Comparison of ENCODE assay signal across 29 cellular contexts in the genomic region with DNA sequence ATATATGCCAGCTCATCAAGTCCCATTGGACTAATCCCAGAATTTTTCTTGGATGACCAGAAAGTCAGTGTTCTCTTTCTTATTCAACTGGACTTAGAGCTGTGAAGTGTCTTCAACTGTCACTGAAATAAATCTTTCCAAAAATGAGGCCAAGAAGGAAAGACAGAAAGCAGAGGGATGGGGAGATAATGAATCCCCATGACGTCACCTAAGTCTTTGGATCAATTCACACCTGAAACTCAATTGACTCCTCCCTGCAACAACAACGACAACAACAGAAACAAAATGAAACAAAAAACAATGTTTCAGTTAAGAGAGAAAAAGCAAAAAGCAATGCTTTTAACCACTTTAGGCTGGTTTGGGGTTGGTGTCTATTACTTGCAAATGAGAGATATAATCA.
DNase-seq lines count a peak whose midpoint lies in the region; ATAC-seq, FAIRE-seq and TF ChIP-seq lines count a peak whose summit lies in the region.
"Had no signal": no experiment of that assay in that cellular context is flagged by ENCODE, and none has a peak within 500 bp of the region (broad histone marks: within the 10 kb centered on the region; RNA-seq: fewer than 3 reads in every experiment).

No MANE protein-coding gene starts in this region.

- no peak overlapping the region for H2AFZ ChIP-seq in HepG2 (ENCODE audit: low read length)

- BruUV-seq in HepG2 (replicated peaks; lab: Mats Ljungman, UMichigan) = no TSS peak

- no peak overlapping the region for H3K4me2 ChIP-seq in HepG2 (ENCODE audit: low read depth, low read length)
- H3K4me2 ChIP-seq: A549; BLaER1; BLaER1 treated with 17β-estradiol and CSF1 and Interleukin-3, amounts not matched to agents 10 nM and 100 nM had no signal

- POLR2A ChIA-PET in HepG2 (lab: Yijun Ruan, JAX) = no interaction called here

- H3K36me3 ChIP-seq in HepG2 (replicated peaks in 1 of 2; ENCODE audit: control insufficient read depth in 1 of 2, insufficient read depth in 2 of 2, low read length in 2 of 2) (no peaks in the 10 kb centered on the region), right lobe of liver (no peaks in the 10 kb centered on the region)
- H3K36me3 ChIP-seq: BE2C; BLaER1; BLaER1 treated with 17β-estradiol and CSF1 and Interleukin-3, amounts not matched to agents 10 nM and 100 nM had no signal

- intact Hi-C loops in HepG2 (cut with micrococcal nuclease; ENCODE audit: unreplicated experiment) = no loop called here
- intact Hi-C loops in right lobe of liver (cut with DNase I) = no loop called here

- ATAC-seq in HepG2 (no peak), right lobe of liver (no peak)
- ATAC-seq: A549; CD8-positive, alpha-beta T cell had no signal

- TF ChIP-seq POLR2A in HepG2 (IDR thresholded peaks at IDR 0.05; ENCODE audit: insufficient read depth in 1 of 2, low read depth in 2 of 2, low read length in 2 of 2) = no peak
- TF ChIP-seq POLR2A in right lobe of liver (IDR thresholded peaks at IDR 0.05) = no peak

- no peaks in the 10 kb centered on the region for H3K27me3 ChIP-seq in HepG2 (ENCODE audit: control insufficient read depth in 1 of 2, insufficient read depth in 2 of 2, low read length in 2 of 2)
- H3K27me3 ChIP-seq in right lobe of liver = no peaks in the 10 kb centered on the region
- H3K27me3 ChIP-seq: BE2C; BLaER1; BLaER1 treated with 17β-estradiol and CSF1 and Interleukin-3, amounts not matched to agents 10 nM and 100 nM had no signal

- no peak for TF ChIP-seq RAD21 in HepG2 (CRISPR knock-in tag; IDR thresholded peaks at IDR 0.05)

- no peaks in the 10 kb centered on the region for H3K79me2 ChIP-seq in HepG2 (ENCODE audit: insufficient read depth, low read length)

- H3K27ac ChIP-seq in HepG2 (ENCODE audit: extremely low read length, insufficient read depth, low read length) (no peak overlapping the region), right lobe of liver (no peak overlapping the region)
- H3K27ac ChIP-seq: 22Rv1; A549; BLaER1; BLaER1 treated with 17β-estradiol and CSF1 and Interleukin-3, amounts not matched to agents 10 nM and 100 nM; C4-2B had no signal

- H3K4me1 ChIP-seq in HepG2 (ENCODE audit: insufficient read depth, low read length) (peaks cover 8% of the 10 kb centered on the region; the same call in 1 of the 2 replicates), right lobe of liver (no peaks in the 10 kb centered on the region)
- H3K4me1 ChIP-seq: A549, Caco-2 had no signal

- no peak overlapping the region for H3K4me3 ChIP-seq in HepG2 (replicated peaks in 1 of 3; ENCODE audit: insufficient read depth in 1 of 3, low read depth in 2 of 3, low read length in 3 of 3)
- no peak overlapping the region for H3K4me3 ChIP-seq in right lobe of liver
- H3K4me3 ChIP-seq: A549; BLaER1; BLaER1 treated with 17β-estradiol and CSF1 and Interleukin-3, amounts not matched to agents 10 nM and 100 nM had no signal

- in situ Hi-C loops in HepG2 (cut with HindIII; ENCODE audit: extremely low pct_ligation_motif_present, low pct_unique_long_range_greater_than_20kb) = no loop called here

- TF ChIP-seq EP300 in HepG2 (IDR thresholded peaks at IDR 0.05; ENCODE audit: low read depth in 2 of 2, low read length in 2 of 2) (no peak), HepG2 (CRISPR knock-in tag; IDR thresholded peaks at IDR 0.05; ENCODE audit: borderline replicate concordance) (no peak)

- WGBS in HepG2 (ENCODE audit: low lambda C conversion rate) = 7% methylated on average over 2 of the region's 2 CpGs
- WGBS in right lobe of liver (ENCODE audit: insufficient coverage, low coverage, low lambda C conversion rate, missing lambda C conversion rate) = 35% methylated on average over 2 of the region's 2 CpGs

- CTCF ChIA-PET in HepG2 (lab: Yijun Ruan, JAX; ENCODE audit: low intra/inter-chr PET ratio, low total read pairs) = no interaction called here

- H3K9me3 ChIP-seq in HepG2 (ENCODE audit: low read length) = no peaks in the 10 kb centered on the region
- H3K9me3 ChIP-seq in right lobe of liver = no peaks in the 10 kb centered on the region
- H3K9me3 ChIP-seq: A549; BE2C; BLaER1; BLaER1 treated with 17β-estradiol and CSF1 and Interleukin-3, amounts not matched to agents 10 nM and 100 nM; Caco-2 had no signal

- TF ChIP-seq CTCF in HepG2 (CRISPR knock-in tag; IDR thresholded peaks at IDR 0.05) (no peak), right lobe of liver (IDR thresholded peaks at IDR 0.05) (no peak)

- H4K20me1 ChIP-seq in HepG2 (ENCODE audit: insufficient read depth, low read length) = no peaks in the 10 kb centered on the region
- H4K20me1 ChIP-seq: BLaER1; BLaER1 treated with 17β-estradiol and CSF1 and Interleukin-3, amounts not matched to agents 10 nM and 100 nM had no signal

- H3K9ac ChIP-seq in HepG2 (ENCODE audit: insufficient read depth, low read depth, low read length) = no peak overlapping the region
- H3K9ac ChIP-seq: BLaER1; BLaER1 treated with 17β-estradiol and CSF1 and Interleukin-3, amounts not matched to agents 10 nM and 100 nM had no signal

- DNase-seq in HepG2 (ENCODE audit: low spot score) (no peak), right lobe of liver (no peak)
- DNase-seq: 8988T; ACHN; AML-193; BE2C; C1 segment of cervical spinal cord; Caco-2; Calu3; CD4-positive, alpha-beta memory T cell; CD4-positive, alpha-beta T cell; CD4-positive, CD25-positive, alpha-beta regulatory T cell; CD8-positive, alpha-beta memory T cell; CD8-positive, alpha-beta T cell; COR-L47; DMS 273 treated with DMSO at 0.1 percent for 48 hours; DMS153; DMS53; DMS79; DMS79 treated with DMSO at 0.1 percent for 48 hours; DND-41; EL had no signal

- no peak for FAIRE-seq in HepG2 (lab: Jason Lieb, UNC)
- FAIRE-seq: A204.1, A549, D721Med had no signal

TF ChIP-seq in HepG2, 621 proteins besides CTCF, POLR2A, EP300 and RAD21:
- TF ChIP-seq ZNF20 (CRISPR knock-in tag; IDR thresholded peaks at IDR 0.05) (no peak), THAP7 (CRISPR knock-in tag; IDR thresholded peaks at IDR 0.05) (no peak), CREB1 (IDR thresholded peaks at IDR 0.05) (peak; percentile 92), CREB1 (CRISPR knock-in tag; IDR thresholded peaks at IDR 0.05) (no peak), ATF7 (IDR thresholded peaks at IDR 0.05) (peak; percentile 97), ATF7 (CRISPR knock-in tag; IDR thresholded peaks at IDR 0.05) (no peak), MED1 (CRISPR knock-in tag; IDR thresholded peaks at IDR 0.05) (no peak), U2AF2 (IDR thresholded peaks at IDR 0.05; ENCODE audit: low read depth, low read length) (no peak), ZNF451 (CRISPR knock-in tag; IDR thresholded peaks at IDR 0.05) (no peak), ZNF24 (IDR thresholded peaks at IDR 0.05) (no peak), PREB (CRISPR knock-in tag; IDR thresholded peaks at IDR 0.05) (no peak), ZNF362 (CRISPR knock-in tag; IDR thresholded peaks at IDR 0.05; ENCODE audit: borderline replicate concordance) (no peak), DNMT1 (CRISPR knock-in tag; IDR thresholded peaks at IDR 0.05) (no peak), NR2F1 (CRISPR knock-in tag; IDR thresholded peaks at IDR 0.05) (no peak), ZFYVE20 (CRISPR knock-in tag; IDR thresholded peaks at IDR 0.05; ENCODE audit: borderline replicate concordance, low read depth) (no peak), ZNF431 (CRISPR knock-in tag; IDR thresholded peaks at IDR 0.05; ENCODE audit: borderline replicate concordance, low read depth) (no peak)
